ENCODE assay signal across 22 cellular contexts in the genomic region with DNA sequence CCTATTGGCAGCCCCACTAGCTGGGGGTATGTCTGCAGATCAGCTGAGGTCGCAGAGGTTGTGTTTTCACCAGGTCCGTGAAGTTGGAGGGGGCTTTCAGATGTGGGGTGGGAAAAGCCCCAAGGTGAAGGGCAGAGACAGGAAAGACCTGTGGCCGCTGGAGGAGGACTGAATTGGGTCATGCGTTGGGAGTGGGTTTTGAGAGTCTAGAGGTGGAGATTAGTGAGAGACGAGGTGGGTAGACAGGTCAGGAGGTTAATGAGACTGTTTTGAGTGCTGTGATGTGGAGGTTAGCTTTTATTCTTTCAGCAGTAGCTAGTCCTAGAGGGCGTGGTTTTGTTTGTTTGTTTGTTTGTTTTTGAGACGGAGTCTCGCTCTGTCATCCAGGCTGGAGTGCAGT.
"Had no signal": no experiment of that assay in that cellular context is flagged by ENCODE, and none has a peak within 500 bp of the region (broad histone marks: within the 10 kb centered on the region; RNA-seq: fewer than 3 reads in every experiment).

No MANE protein-coding gene starts in this region.

- DNase-seq: endodermal cell; erythroblast; foreskin keratinocyte; head of caudate nucleus; kidney; left cardiac atrium; left ventricle myocardium inferior; lower lobe of right lung; mesenchymal stem cell; naive B cell; psoas muscle; retina; right lobe of liver; spleen; stimulated activated CD4-positive, alpha-beta T cell treated with anti-CD3 and anti-CD28 coated beads, Interleukin-15, amount 100 ng/mL, for 24 hours; stimulated activated CD4-positive, alpha-beta T cell treated with anti-CD3 and anti-CD28 coated beads, Interleukin-1b, Interleukin-23, amount 100 ng/mL, for 48 hours; stimulated activated CD4-positive, alpha-beta T cell treated with anti-CD3 and anti-CD28 coated beads, Interleukin-4, amount 100 ng/mL, for 4 hours; stimulated activated naive CD4-positive, alpha-beta T cell; tibial artery had no signal

- H3K27ac Mint-ChIP-seq: endodermal cell had no signal

- H3K4me3 ChIP-seq: hepatocyte, left ventricle myocardium inferior, lower lobe of right lung, psoas muscle, right lobe of liver, spleen, tibial artery had no signal

- H3K36me3 Mint-ChIP-seq: naive B cell had no signal

- ATAC-seq: foreskin keratinocyte, left cardiac atrium, lower lobe of right lung, psoas muscle, right lobe of liver had no signal

- H3K27me3 ChIP-seq: foreskin keratinocyte, hepatocyte, neutrophil, right lobe of liver, spleen, tibial artery had no signal

- H3K9me3 Mint-ChIP-seq: endodermal cell, nephron had no signal

- H3K9me3 ChIP-seq: neutrophil, psoas muscle, right lobe of liver had no signal

- H3K4me3 Mint-ChIP-seq: endodermal cell, nephron had no signal

- H3K27me3 Mint-ChIP-seq: naive B cell had no signal

- H3K36me3 ChIP-seq: left ventricle myocardium inferior, lower lobe of right lung, neutrophil, right lobe of liver, spleen, tibial artery had no signal
